In genomic region chr9:133375724-133376654, GRCh38 we compare ENCODE assay signal across 1 cellular context.
TF ChIP-seq lines count a peak whose summit lies in the region.

STKLD1 (plus strand) TSS chr9:133376366; CDS start chr9:133376474, 108 bp downstream.
SURF4 (minus strand) TSS chr9:133376060; CDS start chr9:133375969, 91 bp downstream.

TF ChIP-seq in H1, 55 proteins besides CTCF, POLR2A, EP300 and RAD21:
- no peak for TF ChIP-seq KDM5A (IDR thresholded peaks at IDR 0.05; ENCODE audit: low read length)
- TF ChIP-seq CHD2 (IDR thresholded peaks at IDR 0.05; ENCODE audit: low read length): peak; percentile 30; the same call in 1 of the 2 replicates
- no peak for TF ChIP-seq SRF (IDR thresholded peaks at IDR 0.05; ENCODE audit: low read depth, low read length)
- TF ChIP-seq SP4 (IDR thresholded peaks at IDR 0.05; ENCODE audit: low read length): 0 out of 2 replicates have a peak, but pooled peaks have one; percentile 41
- no peak for TF ChIP-seq JUN (IDR thresholded peaks at IDR 0.05; ENCODE audit: low read depth, low read length)
- peak; percentile 99 for TF ChIP-seq MAX (IDR thresholded peaks at IDR 0.05)
- TF ChIP-seq EGR1 (IDR thresholded peaks at IDR 0.05; ENCODE audit: borderline replicate concordance, low read depth, low read length): peak; percentile 59
- no peak for TF ChIP-seq ATF3 (IDR thresholded peaks at IDR 0.05; ENCODE audit: insufficient read depth, low read depth, low read length)
- peak; percentile 98 for TF ChIP-seq E2F6 (IDR thresholded peaks at IDR 0.05)
- TF ChIP-seq SIN3A (conservative IDR thresholded peaks at IDR 0.05 in 1 of 2, IDR thresholded peaks at IDR 0.05 in 1 of 2; ENCODE audit: low read depth in 1 of 2, low read length in 2 of 2): peak in 1 of 2 experiments; percentile 42; a peak in 1 of 4 replicates
- TF ChIP-seq JUND (IDR thresholded peaks at IDR 0.05; ENCODE audit: low read length): peak; percentile 72
- TF ChIP-seq RNF2 (IDR thresholded peaks at IDR 0.05; ENCODE audit: borderline replicate concordance, low read depth, low read length, missing control alignments, poor library complexity, severe bottlenecking): peak; percentile 49
- TF ChIP-seq GTF2F1 (IDR thresholded peaks at IDR 0.05; ENCODE audit: borderline replicate concordance, low read depth, low read length): no peak
- TF ChIP-seq NANOG (IDR thresholded peaks at IDR 0.05; ENCODE audit: insufficient read depth, low read depth, low read length, poor library complexity, severe bottlenecking): peak; percentile 9
- no peak for TF ChIP-seq CHD1 (IDR thresholded peaks at IDR 0.05; ENCODE audit: low read depth, low read length)
- TF ChIP-seq TAF7 (optimal IDR thresholded peaks at IDR 0.05; ENCODE audit: borderline replicate concordance, low read depth, low read length): peak; percentile 77
- peak; percentile 62; the same call in 1 of the 2 replicates for TF ChIP-seq TBP (IDR thresholded peaks at IDR 0.05; ENCODE audit: low read depth, low read length)
- peak; percentile 66 for TF ChIP-seq PHF8 (conservative IDR thresholded peaks at IDR 0.05; ENCODE audit: low read depth, low read length)
- no peak for TF ChIP-seq NRF1 (IDR thresholded peaks at IDR 0.05; ENCODE audit: low read depth, low read length)
- TF ChIP-seq TAF1 (IDR thresholded peaks at IDR 0.05; ENCODE audit: low read depth, low read length): peak; percentile 89
- peak; percentile 27; the same call in 1 of the 2 replicates for TF ChIP-seq RBBP5 (IDR thresholded peaks at IDR 0.05; ENCODE audit: borderline replicate concordance, low read depth, low read length)
- peak; percentile 80 for TF ChIP-seq GABPA (IDR thresholded peaks at IDR 0.05; ENCODE audit: borderline replicate concordance, insufficient read depth, low read length)
- TF ChIP-seq POLR2AphosphoS5 (IDR thresholded peaks at IDR 0.05; ENCODE audit: low read depth, low read length): peak; percentile 29; the same call in 1 of the 2 replicates
- TF ChIP-seq KDM4A (IDR thresholded peaks at IDR 0.05; ENCODE audit: low read depth, low read length, severe bottlenecking): peak; percentile 87
TF ChIP-seq in H1: peak in this region for 17.
